18 cellular contexts compared by ENCODE assay signal in genomic region chr19:5330307-5330720, GRCh38.
"Had no signal": no experiment of that assay in that cellular context is flagged by ENCODE, and none has a peak within 500 bp of the region (broad histone marks: within the 10 kb centered on the region; RNA-seq: fewer than 3 reads in every experiment).

No MANE protein-coding gene starts in this region.

- H3K9me3 ChIP-seq: body of pancreas, sigmoid colon had no signal

- H3K27ac ChIP-seq: body of pancreas, hepatocyte, parathyroid adenoma, sigmoid colon had no signal

- H3K4me3 ChIP-seq: body of pancreas, hepatocyte, sigmoid colon had no signal

- DNase-seq: activated CD4-positive, alpha-beta T cell treated with anti-CD3 and anti-CD28 coated beads, Interleukin-2, amount 10 ng/mL, durations not matched to agents 24 days and 14 days; activated CD4-positive, CD25-positive, alpha-beta regulatory T cell; activated CD8-positive, alpha-beta T cell treated with anti-CD3 and anti-CD28 coated beads for 36 hours; activated naive CD4-positive, alpha-beta T cell treated with anti-CD3 and anti-CD28 coated beads for 36 hours; activated T-cell treated with anti-CD3 and anti-CD28 coated beads, Interleukin-2, amount 50 U/mL, for 24 hours; body of pancreas; caudate nucleus; effector memory CD8-positive, alpha-beta T cell; left cardiac atrium; mesendoderm; natural killer cell; sigmoid colon; stimulated activated CD4-positive, alpha-beta T cell treated with anti-CD3 and anti-CD28 coated beads, Interleukin-4, amount 100 ng/mL, for 24 hours; stimulated activated naive CD4-positive, alpha-beta T cell; T-helper 9 cell had no signal

- H3K4me2 ChIP-seq: hepatocyte had no signal

- H3K36me3 Mint-ChIP-seq: natural killer cell had no signal

- H3K4me3 Mint-ChIP-seq: activated CD4-positive, alpha-beta T cell treated with anti-CD3 and anti-CD28 coated beads, Interleukin-2, amount 10 ng/mL, durations not matched to agents 24 days and 14 days; activated CD8-positive, alpha-beta T cell treated with anti-CD3 and anti-CD28 coated beads for 36 hours; activated naive CD4-positive, alpha-beta T cell treated with anti-CD3 and anti-CD28 coated beads for 36 hours; activated T-cell treated with anti-CD3 and anti-CD28 coated beads, Interleukin-2, amount 50 U/mL, for 24 hours; effector memory CD8-positive, alpha-beta T cell; natural killer cell had no signal

- H3K4me1 ChIP-seq: body of pancreas, parathyroid adenoma, sigmoid colon had no signal

- ATAC-seq: activated CD8-positive, alpha-beta T cell treated with anti-CD3 and anti-CD28 coated beads for 36 hours; body of pancreas; effector memory CD8-positive, alpha-beta T cell; left cardiac atrium had no signal

- H3K9me3 Mint-ChIP-seq: activated CD4-positive, alpha-beta T cell treated with anti-CD3 and anti-CD28 coated beads, Interleukin-2, amount 10 ng/mL, durations not matched to agents 24 days and 14 days; activated CD8-positive, alpha-beta T cell treated with anti-CD3 and anti-CD28 coated beads for 36 hours; activated naive CD4-positive, alpha-beta T cell treated with anti-CD3 and anti-CD28 coated beads for 36 hours; activated T-cell treated with anti-CD3 and anti-CD28 coated beads, Interleukin-2, amount 50 U/mL, for 24 hours; activated T-helper 2 cell treated with anti-CD3 and anti-CD28 coated beads, Interferon-gamma antibody, Interleukin-2, Interleukin-4, amounts not matched to agents 10 μg/mL and 5 μg/mL and 100 μg/mL, durations not matched to agents 14 hours and 24 hours and 36 hours; effector memory CD8-positive, alpha-beta T cell; natural killer cell had no signal

- H3K4me1 Mint-ChIP-seq: activated CD4-positive, alpha-beta T cell treated with anti-CD3 and anti-CD28 coated beads, Interleukin-2, amount 10 ng/mL, durations not matched to agents 24 days and 14 days had no signal

- H3K27ac Mint-ChIP-seq: activated CD4-positive, alpha-beta T cell treated with anti-CD3 and anti-CD28 coated beads, Interleukin-2, amount 10 ng/mL, durations not matched to agents 24 days and 14 days; activated CD8-positive, alpha-beta T cell treated with anti-CD3 and anti-CD28 coated beads for 36 hours; activated naive CD4-positive, alpha-beta T cell treated with anti-CD3 and anti-CD28 coated beads for 36 hours; activated T-cell treated with anti-CD3 and anti-CD28 coated beads, Interleukin-2, amount 50 U/mL, for 24 hours; activated T-helper 2 cell treated with anti-CD3 and anti-CD28 coated beads, Interferon-gamma antibody, Interleukin-2, Interleukin-4, amounts not matched to agents 10 μg/mL and 5 μg/mL and 100 μg/mL, durations not matched to agents 14 hours and 24 hours and 36 hours; effector memory CD8-positive, alpha-beta T cell; natural killer cell had no signal
